In genomic region chr11:13380731-13381130, GRCh38 we compare ENCODE assay signal across 16 cellular contexts.
DNase-seq lines count a peak whose midpoint lies in the region; ATAC-seq and TF ChIP-seq lines count a peak whose summit lies in the region.
"Had no signal": no experiment of that assay in that cellular context is flagged by ENCODE, and none has a peak within 500 bp of the region (broad histone marks: within the 10 kb centered on the region; RNA-seq: fewer than 3 reads in every experiment).

No MANE protein-coding gene starts in this region.

- DNase-seq in activated T-cell treated with anti-CD3 and anti-CD28 coated beads, Interleukin-2, amount 50 U/mL, for 24 hours: no peak
- no peak for DNase-seq in activated T-cell treated with anti-CD3 and anti-CD28 coated beads for 4 hours
- DNase-seq in CD4-positive, alpha-beta T cell: no peak
- DNase-seq in memory B cell (ENCODE audit: low spot score in 2 of 2): no peak
- no peak for DNase-seq in DMS153 treated with DMSO at 0.1 percent for 48 hours (lab: John Stamatoyannopoulos, UW; ENCODE audit: unreplicated experiment)
- DNase-seq in stimulated activated CD4-positive, alpha-beta T cell treated with anti-CD3 and anti-CD28 coated beads, Interleukin-1b, Interleukin-23, amount 100 ng/mL, for 48 hours: no peak
- DNase-seq: 8988T, AML-193, COR-L47, DMS153, DND-41, GDM1 had no signal

- no peaks in the 10 kb centered on the region for H3K27me3 Mint-ChIP-seq in activated T-cell treated with anti-CD3 and anti-CD28 coated beads, Interleukin-2, amount 50 U/mL, for 24 hours
- H3K27me3 Mint-ChIP-seq in CD4-positive, alpha-beta T cell: no peaks in the 10 kb centered on the region
- H3K27me3 Mint-ChIP-seq in activated T-helper 17 cell treated with anti-CD3 and anti-CD28 coated beads, Interleukin-2, amount 50 U/mL, for 72 hours: no peaks in the 10 kb centered on the region
- H3K27me3 Mint-ChIP-seq in memory B cell: no peaks in the 10 kb centered on the region

- no peak overlapping the region for H3K27ac ChIP-seq in CD4-positive, alpha-beta T cell (ENCODE audit: low read depth, low read length)
- H3K27ac ChIP-seq: BLaER1 had no signal

- POLR2A ChIA-PET in CD4-positive, alpha-beta T cell (lab: Charles Lee): interaction anchor here (1.1 kb wide), 1 partner anchor 101 kb away, joined by 3 read pairs; no protein-coding TSS in a partner anchor

- CTCF ChIA-PET in CD4-positive, alpha-beta T cell (lab: Charles Lee): no interaction called here

- intact Hi-C loops in CD4-positive, alpha-beta T cell (cut with DNase I, micrococcal nuclease): no loop called here

- ATAC-seq in CD4-positive, alpha-beta T cell (ENCODE audit: poor library complexity): no peak
- no peak for ATAC-seq in activated T-helper 17 cell treated with anti-CD3 and anti-CD28 coated beads, Interleukin-2, amount 50 U/mL, for 72 hours (replicated peaks)
- ATAC-seq in memory B cell (ENCODE audit: low read depth) (no peak), HG02973 (IDR thresholded peaks at IDR 0.05; ENCODE audit: unreplicated experiment) (no peak)

- H3K27me3 ChIP-seq in CD4-positive, alpha-beta T cell (ENCODE audit: control insufficient read depth, insufficient read depth, low read length): no peaks in the 10 kb centered on the region
- H3K27me3 ChIP-seq: BLaER1 had no signal

- no peak overlapping the region for H3K4me3 Mint-ChIP-seq in activated T-cell treated with anti-CD3 and anti-CD28 coated beads, Interleukin-2, amount 50 U/mL, for 24 hours
- H3K4me3 Mint-ChIP-seq in CD4-positive, alpha-beta T cell: no peak overlapping the region
- H3K4me3 Mint-ChIP-seq in activated T-helper 17 cell treated with anti-CD3 and anti-CD28 coated beads, Interleukin-2, amount 50 U/mL, for 72 hours: no peak overlapping the region
- H3K4me3 Mint-ChIP-seq in memory B cell: no peak overlapping the region

- peak overlapping the region; percentile 54 for H3K27ac Mint-ChIP-seq in activated T-cell treated with anti-CD3 and anti-CD28 coated beads, Interleukin-2, amount 50 U/mL, for 24 hours
- peak overlapping the region; percentile 49 for H3K27ac Mint-ChIP-seq in CD4-positive, alpha-beta T cell
- H3K27ac Mint-ChIP-seq in activated T-helper 17 cell treated with anti-CD3 and anti-CD28 coated beads, Interleukin-2, amount 50 U/mL, for 72 hours: peak overlapping the region; percentile 42
- H3K27ac Mint-ChIP-seq in memory B cell: peak overlapping the region; percentile 60

- no peaks in the 10 kb centered on the region for H3K9me3 ChIP-seq in CD4-positive, alpha-beta T cell (ENCODE audit: control insufficient read depth, low read length)
- H3K9me3 ChIP-seq: BLaER1, HAP-1 had no signal

- H3K9me3 Mint-ChIP-seq in activated T-cell treated with anti-CD3 and anti-CD28 coated beads, Interleukin-2, amount 50 U/mL, for 24 hours: no peaks in the 10 kb centered on the region
- H3K9me3 Mint-ChIP-seq in CD4-positive, alpha-beta T cell: no peaks in the 10 kb centered on the region
- no peaks in the 10 kb centered on the region for H3K9me3 Mint-ChIP-seq in activated T-helper 17 cell treated with anti-CD3 and anti-CD28 coated beads, Interleukin-2, amount 50 U/mL, for 72 hours
- H3K9me3 Mint-ChIP-seq in memory B cell: no peaks in the 10 kb centered on the region

- no peak for TF ChIP-seq CTCF in CD4-positive, alpha-beta T cell (IDR thresholded peaks at IDR 0.05)

- peaks cover 85% of the 10 kb centered on the region for H3K36me3 Mint-ChIP-seq in activated T-cell treated with anti-CD3 and anti-CD28 coated beads, Interleukin-2, amount 50 U/mL, for 24 hours (ENCODE audit: low read depth)
- H3K36me3 Mint-ChIP-seq in CD4-positive, alpha-beta T cell (ENCODE audit: low read depth): peaks cover 93% of the 10 kb centered on the region
- H3K36me3 Mint-ChIP-seq in activated T-helper 17 cell treated with anti-CD3 and anti-CD28 coated beads, Interleukin-2, amount 50 U/mL, for 72 hours (ENCODE audit: low read depth): peaks cover 10% of the 10 kb centered on the region
- peaks cover 27% of the 10 kb centered on the region for H3K36me3 Mint-ChIP-seq in memory B cell

- H3K4me1 Mint-ChIP-seq in activated T-cell treated with anti-CD3 and anti-CD28 coated beads, Interleukin-2, amount 50 U/mL, for 24 hours (ENCODE audit: low read depth): no peaks in the 10 kb centered on the region
- no peaks in the 10 kb centered on the region for H3K4me1 Mint-ChIP-seq in CD4-positive, alpha-beta T cell (ENCODE audit: low read depth)
- peaks cover 8% of the 10 kb centered on the region for H3K4me1 Mint-ChIP-seq in activated T-helper 17 cell treated with anti-CD3 and anti-CD28 coated beads, Interleukin-2, amount 50 U/mL, for 72 hours
- no peaks in the 10 kb centered on the region for H3K4me1 Mint-ChIP-seq in memory B cell
